Comparison of ENCODE assay signal across 8 cellular contexts in genomic region chr20:25310921-25311728, GRCh38.
A peak's percentile ranks its signal among the peaks of the same experiment; 100 is the strongest.
DNase-seq lines count a peak whose midpoint lies in the region; ATAC-seq and TF ChIP-seq lines count a peak whose summit lies in the region.

No MANE protein-coding gene starts in this region.

- H3K27ac ChIP-seq in GM23338 (ENCODE audit: low read depth) = no peak overlapping the region

- no peaks in the 10 kb centered on the region for H3K79me2 ChIP-seq in GM23338 (replicated peaks; ENCODE audit: insufficient read depth)

- DNase-seq in GM23338 (ENCODE audit: low spot score) = no peak
- no peak for DNase-seq in activated CD4-positive, alpha-beta memory T cell treated with anti-CD3 and anti-CD28 coated beads, Interleukin-2, amount 10 ng/mL, durations not matched to agents 7 days and 5 days
- DNase-seq in left ventricle myocardium superior = peak; percentile 18
- no peak for DNase-seq in stimulated activated naive CD8-positive, alpha-beta T cell treated with anti-CD3 and anti-CD28 coated beads, Interleukin-15, amount 100 ng/mL, for 72 hours
- DNase-seq in GM13976 (ENCODE audit: low spot score) = no peak
- no peak for DNase-seq in NCI-H2196 (lab: John Stamatoyannopoulos, UW; ENCODE audit: unreplicated experiment)
- DNase-seq in HuH-7.5 (ENCODE audit: low spot score) = no peak

- in situ Hi-C loops in GM13976 (cut with MboI; ENCODE audit: low sequenced_read_pairs, unreplicated experiment) = no loop called here

- intact Hi-C loops in left ventricle myocardium superior (cut with micrococcal nuclease) = no loop called here

- H3K4me1 ChIP-seq in GM23338 (ENCODE audit: insufficient read depth) = no peaks in the 10 kb centered on the region

- H3K9me2 ChIP-seq in GM23338 (ENCODE audit: insufficient read depth) = no peaks in the 10 kb centered on the region

- H3K27ac Mint-ChIP-seq in GM23338 = peak overlapping the region; percentile 57; the same call in 1 of the 2 replicates
- peak overlapping the region; percentile 98 for H3K27ac Mint-ChIP-seq in activated CD4-positive, alpha-beta memory T cell treated with anti-CD3 and anti-CD28 coated beads, Interleukin-2, amount 10 ng/mL, durations not matched to agents 7 days and 5 days
- H3K27ac Mint-ChIP-seq in stimulated activated naive CD8-positive, alpha-beta T cell treated with anti-CD3 and anti-CD28 coated beads, Interleukin-15, amount 100 ng/mL, for 72 hours = peak overlapping the region; percentile 85 to 95

- no peaks in the 10 kb centered on the region for H3K27me3 ChIP-seq in GM23338 (ENCODE audit: insufficient read depth)

- H3K36me3 ChIP-seq in GM23338 (ENCODE audit: insufficient read depth) = 0 out of 2 replicates have a peak, but pooled peaks cover 4% of the 10 kb centered on the region

- H2AFZ ChIP-seq in GM23338 = no peak overlapping the region

- ATAC-seq in GM23338 = no peak
- peak; percentile 43 for ATAC-seq in left ventricle myocardium superior
- ATAC-seq in stimulated activated naive CD8-positive, alpha-beta T cell treated with anti-CD3 and anti-CD28 coated beads, Interleukin-15, amount 100 ng/mL, for 72 hours = no peak
- no peak for ATAC-seq in HG03432 (IDR thresholded peaks at IDR 0.05; ENCODE audit: unreplicated experiment)

- no peak overlapping the region for H3K4me3 Mint-ChIP-seq in GM23338
- peak overlapping the region; percentile 72 for H3K4me3 Mint-ChIP-seq in activated CD4-positive, alpha-beta memory T cell treated with anti-CD3 and anti-CD28 coated beads, Interleukin-2, amount 10 ng/mL, durations not matched to agents 7 days and 5 days
- peak overlapping the region; percentile 77 to 80 for H3K4me3 Mint-ChIP-seq in stimulated activated naive CD8-positive, alpha-beta T cell treated with anti-CD3 and anti-CD28 coated beads, Interleukin-15, amount 100 ng/mL, for 72 hours

- no peak overlapping the region for H3K4me2 ChIP-seq in GM23338

- no peaks in the 10 kb centered on the region for H3F3A ChIP-seq in GM23338 (replicated peaks; ENCODE audit: low read depth)

- H3K9me3 Mint-ChIP-seq in GM23338 = peaks cover 5% of the 10 kb centered on the region; the same call in 2 of the 3 replicates
- H3K9me3 Mint-ChIP-seq in activated CD4-positive, alpha-beta memory T cell treated with anti-CD3 and anti-CD28 coated beads, Interleukin-2, amount 10 ng/mL, durations not matched to agents 7 days and 5 days = no peaks in the 10 kb centered on the region
- H3K9me3 Mint-ChIP-seq in stimulated activated naive CD8-positive, alpha-beta T cell treated with anti-CD3 and anti-CD28 coated beads, Interleukin-15, amount 100 ng/mL, for 72 hours = no peaks in the 10 kb centered on the region

- 0 out of 2 replicates have a peak, but pooled peaks cover 8% of the 10 kb centered on the region for H4K20me1 ChIP-seq in GM23338 (replicated peaks; ENCODE audit: insufficient read depth)

- H3K27me3 Mint-ChIP-seq in GM23338 (ENCODE audit: insufficient read depth, low read depth, poor library complexity) = peaks cover 12% of the 10 kb centered on the region
- H3K27me3 Mint-ChIP-seq in activated CD4-positive, alpha-beta memory T cell treated with anti-CD3 and anti-CD28 coated beads, Interleukin-2, amount 10 ng/mL, durations not matched to agents 7 days and 5 days = no peaks in the 10 kb centered on the region
- no peaks in the 10 kb centered on the region for H3K27me3 Mint-ChIP-seq in stimulated activated naive CD8-positive, alpha-beta T cell treated with anti-CD3 and anti-CD28 coated beads, Interleukin-15, amount 100 ng/mL, for 72 hours

- peaks cover 12% of the 10 kb centered on the region for H3K4me1 Mint-ChIP-seq in GM23338
- peaks cover 48% of the 10 kb centered on the region for H3K4me1 Mint-ChIP-seq in activated CD4-positive, alpha-beta memory T cell treated with anti-CD3 and anti-CD28 coated beads, Interleukin-2, amount 10 ng/mL, durations not matched to agents 7 days and 5 days
- H3K4me1 Mint-ChIP-seq in stimulated activated naive CD8-positive, alpha-beta T cell treated with anti-CD3 and anti-CD28 coated beads, Interleukin-15, amount 100 ng/mL, for 72 hours = peaks cover 49% of the 10 kb centered on the region

- TF ChIP-seq CTCF in GM23338 (conservative IDR thresholded peaks at IDR 0.05; ENCODE audit: low read depth in 2 of 2) = no peak
- TF ChIP-seq CTCF in GM13976 (IDR thresholded peaks at IDR 0.05; ENCODE audit: borderline replicate concordance, control extremely low read depth, extremely low read depth, insufficient read depth, missing control alignments) = no peak

- H3K4me3 ChIP-seq in GM23338 = no peak overlapping the region

- POLR2A ChIA-PET in activated CD4-positive, alpha-beta memory T cell treated with anti-CD3 and anti-CD28 coated beads, Interleukin-2, amount 10 ng/mL, durations not matched to agents 7 days and 5 days (lab: Charles Lee) = interaction anchor here (2.0 kb wide), 1 partner anchor 96 kb away, joined by 7 read pairs; the partner anchor contains the start of gene GINS1

- CTCF ChIA-PET in activated CD4-positive, alpha-beta memory T cell treated with anti-CD3 and anti-CD28 coated beads, Interleukin-2, amount 10 ng/mL, durations not matched to agents 7 days and 5 days (lab: Charles Lee) = interaction anchor here (1.1 to 3.8 kb wide), 2 partner anchors 87 to 97 kb away, joined by 3 to 22 read pairs; no protein-coding TSS in a partner anchor

- H3K36me3 Mint-ChIP-seq in GM23338 (ENCODE audit: low read depth) = peaks cover 59% of the 10 kb centered on the region
- peaks cover 5% of the 10 kb centered on the region for H3K36me3 Mint-ChIP-seq in activated CD4-positive, alpha-beta memory T cell treated with anti-CD3 and anti-CD28 coated beads, Interleukin-2, amount 10 ng/mL, durations not matched to agents 7 days and 5 days (ENCODE audit: low read depth)

TF ChIP-seq in GM23338, 12 proteins besides CTCF, POLR2A, EP300 and RAD21 (continues in another document):
- TF ChIP-seq JUNB (IDR thresholded peaks at IDR 0.05; ENCODE audit: unreplicated experiment) (no peak), EZH2 (IDR thresholded peaks at IDR 0.05; ENCODE audit: low read depth, unreplicated experiment) (no peak), ZNF114 (CRISPR knock-in tag; IDR thresholded peaks at IDR 0.05) (no peak)
- TF ChIP-seq, protein P1, sequence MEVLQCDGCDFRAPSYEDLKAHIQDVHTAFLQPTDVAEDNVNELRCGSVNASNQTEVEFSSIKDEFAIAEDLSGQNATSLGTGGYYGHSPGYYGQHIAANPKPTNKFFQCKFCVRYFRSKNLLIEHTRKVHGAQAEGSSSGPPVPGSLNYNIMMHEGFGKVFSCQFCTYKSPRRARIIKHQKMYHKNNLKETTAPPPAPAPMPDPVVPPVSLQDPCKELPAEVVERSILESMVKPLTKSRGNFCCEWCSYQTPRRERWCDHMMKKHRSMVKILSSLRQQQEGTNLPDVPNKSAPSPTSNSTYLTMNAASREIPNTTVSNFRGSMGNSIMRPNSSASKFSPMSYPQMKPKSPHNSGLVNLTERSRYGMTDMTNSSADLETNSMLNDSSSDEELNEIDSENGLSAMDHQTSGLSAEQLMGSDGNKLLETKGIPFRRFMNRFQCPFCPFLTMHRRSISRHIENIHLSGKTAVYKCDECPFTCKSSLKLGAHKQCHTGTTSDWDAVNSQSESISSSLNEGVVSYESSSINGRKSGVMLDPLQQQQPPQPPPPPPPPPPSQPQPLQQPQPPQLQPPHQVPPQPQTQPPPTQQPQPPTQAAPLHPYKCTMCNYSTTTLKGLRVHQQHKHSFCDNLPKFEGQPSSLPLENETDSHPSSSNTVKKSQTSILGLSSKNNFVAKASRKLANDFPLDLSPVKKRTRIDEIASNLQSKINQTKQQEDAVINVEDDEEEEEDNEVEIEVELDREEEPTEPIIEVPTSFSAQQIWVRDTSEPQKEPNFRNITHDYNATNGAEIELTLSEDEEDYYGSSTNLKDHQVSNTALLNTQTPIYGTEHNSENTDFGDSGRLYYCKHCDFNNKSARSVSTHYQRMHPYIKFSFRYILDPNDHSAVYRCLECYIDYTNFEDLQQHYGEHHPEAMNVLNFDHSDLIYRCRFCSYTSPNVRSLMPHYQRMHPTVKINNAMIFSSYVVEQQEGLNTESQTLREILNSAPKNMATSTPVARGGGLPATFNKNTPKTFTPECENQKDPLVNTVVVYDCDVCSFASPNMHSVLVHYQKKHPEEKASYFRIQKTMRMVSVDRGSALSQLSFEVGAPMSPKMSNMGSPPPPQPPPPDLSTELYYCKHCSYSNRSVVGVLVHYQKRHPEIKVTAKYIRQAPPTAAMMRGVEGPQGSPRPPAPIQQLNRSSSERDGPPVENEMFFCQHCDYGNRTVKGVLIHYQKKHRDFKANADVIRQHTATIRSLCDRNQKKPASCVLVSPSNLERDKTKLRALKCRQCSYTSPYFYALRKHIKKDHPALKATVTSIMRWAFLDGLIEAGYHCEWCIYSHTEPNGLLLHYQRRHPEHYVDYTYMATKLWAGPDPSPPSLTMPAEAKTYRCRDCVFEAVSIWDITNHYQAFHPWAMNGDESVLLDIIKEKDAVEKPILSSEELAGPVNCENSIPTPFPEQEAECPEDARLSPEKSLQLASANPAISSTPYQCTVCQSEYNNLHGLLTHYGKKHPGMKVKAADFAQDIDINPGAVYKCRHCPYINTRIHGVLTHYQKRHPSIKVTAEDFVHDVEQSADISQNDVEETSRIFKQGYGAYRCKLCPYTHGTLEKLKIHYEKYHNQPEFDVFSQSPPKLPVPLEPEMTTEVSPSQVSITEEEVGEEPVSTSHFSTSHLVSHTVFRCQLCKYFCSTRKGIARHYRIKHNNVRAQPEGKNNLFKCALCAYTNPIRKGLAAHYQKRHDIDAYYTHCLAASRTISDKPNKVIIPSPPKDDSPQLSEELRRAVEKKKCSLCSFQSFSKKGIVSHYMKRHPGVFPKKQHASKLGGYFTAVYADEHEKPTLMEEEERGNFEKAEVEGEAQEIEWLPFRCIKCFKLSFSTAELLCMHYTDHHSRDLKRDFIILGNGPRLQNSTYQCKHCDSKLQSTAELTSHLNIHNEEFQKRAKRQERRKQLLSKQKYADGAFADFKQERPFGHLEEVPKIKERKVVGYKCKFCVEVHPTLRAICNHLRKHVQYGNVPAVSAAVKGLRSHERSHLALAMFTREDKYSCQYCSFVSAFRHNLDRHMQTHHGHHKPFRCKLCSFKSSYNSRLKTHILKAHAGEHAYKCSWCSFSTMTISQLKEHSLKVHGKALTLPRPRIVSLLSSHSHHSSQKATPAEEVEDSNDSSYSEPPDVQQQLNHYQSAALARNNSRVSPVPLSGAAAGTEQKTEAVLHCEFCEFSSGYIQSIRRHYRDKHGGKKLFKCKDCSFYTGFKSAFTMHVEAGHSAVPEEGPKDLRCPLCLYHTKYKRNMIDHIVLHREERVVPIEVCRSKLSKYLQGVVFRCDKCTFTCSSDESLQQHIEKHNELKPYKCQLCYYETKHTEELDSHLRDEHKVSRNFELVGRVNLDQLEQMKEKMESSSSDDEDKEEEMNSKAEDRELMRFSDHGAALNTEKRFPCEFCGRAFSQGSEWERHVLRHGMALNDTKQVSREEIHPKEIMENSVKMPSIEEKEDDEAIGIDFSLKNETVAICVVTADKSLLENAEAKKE (CRISPR knock-in tag; IDR thresholded peaks at IDR 0.05) = no peak
